1 cellular context compared by ENCODE assay signal in the genomic region with DNA sequence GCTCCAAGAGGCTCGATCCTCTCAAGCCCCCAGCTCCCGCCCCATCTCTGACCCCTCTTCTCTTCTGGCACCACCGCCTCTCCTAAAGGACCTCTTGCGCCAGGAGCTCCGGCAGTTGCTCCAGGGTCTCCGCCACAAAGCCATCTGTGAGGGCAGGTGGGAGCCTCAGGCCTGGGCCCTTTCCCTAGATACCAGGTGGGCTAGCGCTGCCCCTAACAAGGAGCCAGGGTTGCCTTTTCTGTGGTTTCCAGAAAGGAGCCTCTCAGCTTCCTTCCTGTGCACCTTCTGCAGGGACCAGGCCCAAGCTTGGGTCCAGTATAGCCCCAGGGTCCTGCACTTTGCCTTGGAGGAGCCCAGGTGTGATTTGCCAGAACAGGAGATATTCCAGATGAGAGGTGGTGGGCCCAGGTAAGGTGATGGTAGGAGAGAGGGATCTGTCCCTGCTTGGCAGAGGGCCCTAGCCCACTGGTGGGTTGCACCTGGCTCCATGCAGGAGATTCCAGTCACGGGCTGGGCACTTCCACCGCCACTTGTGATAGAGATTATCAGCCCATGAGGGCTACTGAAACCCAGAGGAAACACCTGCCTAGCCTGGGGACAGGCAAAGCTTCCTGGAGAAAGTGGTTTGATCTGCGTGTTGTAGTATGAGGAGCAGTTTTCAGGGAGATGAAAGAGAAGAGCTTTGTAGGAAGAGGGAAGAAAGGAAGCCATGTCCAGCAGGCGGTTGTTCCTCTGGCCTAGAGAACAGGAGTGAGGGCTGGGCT.
TF ChIP-seq lines count a peak whose summit lies in the region.

No MANE protein-coding gene starts in this region.

TF ChIP-seq in K562, 482 proteins besides CTCF, POLR2A, EP300 and RAD21:
- TF ChIP-seq ILK (tag; IDR thresholded peaks at IDR 0.05; ENCODE audit: borderline replicate concordance, low read depth) (no peak), CREB1 (IDR thresholded peaks at IDR 0.05) (no peak), CREB1 (CRISPR knock-in tag; IDR thresholded peaks at IDR 0.05) (0 out of 2 replicates have a peak, but pooled peaks have one; percentile 3)
